In the genomic region with DNA sequence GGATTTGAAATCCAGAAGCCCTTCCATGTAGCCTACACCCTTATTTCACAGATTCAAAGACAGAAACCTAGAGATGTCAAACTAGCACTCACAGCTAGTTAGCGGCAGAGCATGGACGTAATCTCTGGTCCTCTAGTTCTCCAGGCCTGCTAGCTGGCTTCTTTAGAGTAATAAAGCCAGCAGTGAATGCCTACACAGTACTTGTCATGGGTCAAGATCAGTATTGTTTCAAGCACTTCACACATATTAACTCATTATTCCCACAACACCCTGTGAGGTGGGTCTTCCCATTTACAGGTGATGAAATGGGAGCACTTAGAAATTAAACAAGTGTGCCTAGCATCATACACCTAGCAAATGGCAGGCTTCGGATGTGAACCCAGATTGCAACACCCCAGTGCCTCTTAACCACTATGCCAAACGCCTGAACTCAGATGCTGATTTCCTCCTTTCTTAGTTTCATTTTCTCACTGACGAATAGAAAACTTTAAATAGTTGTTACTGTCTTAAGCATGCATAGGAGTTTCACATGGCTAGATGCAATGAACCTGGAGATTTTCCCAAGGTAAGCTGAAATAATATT, we compare ENCODE assay signal across 8 cellular contexts. TPM values are rescaled to one million over a fixed set of nuclear protein-coding genes. Genes with fewer than 3 reads are reported as not detected.
DNase-seq lines count a peak whose midpoint lies in the region; ATAC-seq, FAIRE-seq and TF ChIP-seq lines count a peak whose summit lies in the region.

No MANE protein-coding gene starts in this region.

- no peaks in the 10 kb centered on the region for H3K27me3 Mint-ChIP-seq in activated T-helper 17 cell treated with anti-CD3 and anti-CD28 coated beads, Interleukin-2, amount 50 U/mL, for 72 hours
- H3K27me3 Mint-ChIP-seq in stimulated activated naive CD8-positive, alpha-beta T cell treated with anti-CD3 and anti-CD28 coated beads, Interleukin-15, Interleukin-2, amounts not matched to agents 100 ng/mL and 50 ng/mL, for 24 hours = no peaks in the 10 kb centered on the region

- peak overlapping the region; percentile 71 for H3K4me3 Mint-ChIP-seq in activated T-helper 17 cell treated with anti-CD3 and anti-CD28 coated beads, Interleukin-2, amount 50 U/mL, for 72 hours
- H3K4me3 Mint-ChIP-seq in stimulated activated naive CD8-positive, alpha-beta T cell treated with anti-CD3 and anti-CD28 coated beads, Interleukin-15, Interleukin-2, amounts not matched to agents 100 ng/mL and 50 ng/mL, for 24 hours = peak overlapping the region; percentile 83

- ATAC-seq in GM21367 (IDR thresholded peaks at IDR 0.05; ENCODE audit: unreplicated experiment) = peak; percentile 98
- ATAC-seq in HG03558 (IDR thresholded peaks at IDR 0.05; ENCODE audit: extremely low read depth, unreplicated experiment) = peak; percentile 79
- peak; percentile 83 for ATAC-seq in activated T-helper 17 cell treated with anti-CD3 and anti-CD28 coated beads, Interleukin-2, amount 50 U/mL, for 72 hours (replicated peaks)

- no peaks in the 10 kb centered on the region for H3K27me3 ChIP-seq in GM06990 (replicated peaks; ENCODE audit: control insufficient read depth, insufficient read depth, low read length)

- H3K27ac Mint-ChIP-seq in activated T-helper 17 cell treated with anti-CD3 and anti-CD28 coated beads, Interleukin-2, amount 50 U/mL, for 72 hours = peak overlapping the region; percentile 33
- H3K27ac Mint-ChIP-seq in stimulated activated naive CD8-positive, alpha-beta T cell treated with anti-CD3 and anti-CD28 coated beads, Interleukin-15, Interleukin-2, amounts not matched to agents 100 ng/mL and 50 ng/mL, for 24 hours = peak overlapping the region; percentile 68

- peak; percentile 30 for DNase-seq in GM06990 (ENCODE audit: extremely low read depth, insufficient read length)
- DNase-seq in NCI-H128 (lab: John Stamatoyannopoulos, UW; ENCODE audit: unreplicated experiment) = no peak
- DNase-seq in NCI-H526 treated with DMSO at 0.1 percent for 48 hours (lab: John Stamatoyannopoulos, UW) = no peak
- DNase-seq in urothelium cell line (ENCODE audit: low spot score) = no peak

- TF ChIP-seq CTCF in GM06990 (IDR thresholded peaks at IDR 0.05; ENCODE audit: insufficient read depth, low read length, poor library complexity, severe bottlenecking) = no peak

- FAIRE-seq in urothelium cell line (lab: Jason Lieb, UNC) = no peak

- H3K4me3 ChIP-seq in GM06990 (replicated peaks; ENCODE audit: low read depth, low read length) = no peak overlapping the region

- no peaks in the 10 kb centered on the region for H3K9me3 Mint-ChIP-seq in activated T-helper 17 cell treated with anti-CD3 and anti-CD28 coated beads, Interleukin-2, amount 50 U/mL, for 72 hours
- no peaks in the 10 kb centered on the region for H3K9me3 Mint-ChIP-seq in stimulated activated naive CD8-positive, alpha-beta T cell treated with anti-CD3 and anti-CD28 coated beads, Interleukin-15, Interleukin-2, amounts not matched to agents 100 ng/mL and 50 ng/mL, for 24 hours

- H3K36me3 ChIP-seq in GM06990 (ENCODE audit: control insufficient read depth, insufficient read depth, low read length) = no peaks in the 10 kb centered on the region

- peaks cover 6% of the 10 kb centered on the region for H3K4me1 Mint-ChIP-seq in activated T-helper 17 cell treated with anti-CD3 and anti-CD28 coated beads, Interleukin-2, amount 50 U/mL, for 72 hours
- peaks cover 30% of the 10 kb centered on the region for H3K4me1 Mint-ChIP-seq in stimulated activated naive CD8-positive, alpha-beta T cell treated with anti-CD3 and anti-CD28 coated beads, Interleukin-15, Interleukin-2, amounts not matched to agents 100 ng/mL and 50 ng/mL, for 24 hours (ENCODE audit: low read depth)

- H3K36me3 Mint-ChIP-seq in activated T-helper 17 cell treated with anti-CD3 and anti-CD28 coated beads, Interleukin-2, amount 50 U/mL, for 72 hours (ENCODE audit: low read depth) = no peaks in the 10 kb centered on the region
- no peaks in the 10 kb centered on the region for H3K36me3 Mint-ChIP-seq in stimulated activated naive CD8-positive, alpha-beta T cell treated with anti-CD3 and anti-CD28 coated beads, Interleukin-15, Interleukin-2, amounts not matched to agents 100 ng/mL and 50 ng/mL, for 24 hours (ENCODE audit: low read depth)

RNA-seq across cellular contexts. Expression of gene ZBTB14, which starts 14.5 kb away (rescaled TPM):
- total RNA-seq in activated T-helper 17 cell treated with anti-CD3 and anti-CD28 coated beads, Interleukin-2, amount 50 U/mL, for 72 hours = 10 to 100 TPM; 13.2 to 16.1 TPM
